Comparison of ENCODE assay signal across 1 cellular context in the genomic region with DNA sequence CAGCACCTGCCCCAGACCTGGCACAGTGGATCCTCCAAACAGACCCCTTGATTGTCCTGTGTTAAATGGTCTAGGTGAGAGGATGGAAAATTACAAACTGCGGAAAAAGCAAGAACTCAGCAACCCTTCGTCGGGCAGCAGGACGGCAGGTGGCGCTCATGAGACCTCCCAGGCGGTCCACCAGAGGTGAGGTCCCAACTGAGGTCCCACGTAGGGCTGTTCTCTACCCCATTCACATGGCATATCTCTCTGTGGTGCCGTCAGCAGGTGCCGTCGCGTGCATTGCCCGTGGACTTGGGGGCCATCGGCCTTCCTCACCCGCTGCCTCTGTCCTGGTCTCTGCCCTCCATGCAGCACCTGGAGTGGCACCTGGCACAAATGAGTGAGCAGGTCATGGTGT.
TF ChIP-seq lines count a peak whose summit lies in the region.

No MANE protein-coding gene starts in this region.

TF ChIP-seq in GM23338, 12 proteins besides CTCF, POLR2A, EP300 and RAD21 (continued from another document):
- TF ChIP-seq, protein P1, sequence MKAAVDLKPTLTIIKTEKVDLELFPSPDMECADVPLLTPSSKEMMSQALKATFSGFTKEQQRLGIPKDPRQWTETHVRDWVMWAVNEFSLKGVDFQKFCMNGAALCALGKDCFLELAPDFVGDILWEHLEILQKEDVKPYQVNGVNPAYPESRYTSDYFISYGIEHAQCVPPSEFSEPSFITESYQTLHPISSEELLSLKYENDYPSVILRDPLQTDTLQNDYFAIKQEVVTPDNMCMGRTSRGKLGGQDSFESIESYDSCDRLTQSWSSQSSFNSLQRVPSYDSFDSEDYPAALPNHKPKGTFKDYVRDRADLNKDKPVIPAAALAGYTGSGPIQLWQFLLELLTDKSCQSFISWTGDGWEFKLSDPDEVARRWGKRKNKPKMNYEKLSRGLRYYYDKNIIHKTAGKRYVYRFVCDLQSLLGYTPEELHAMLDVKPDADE (IDR thresholded peaks at IDR 0.05) = no peak
- TF ChIP-seq EZH2 (IDR thresholded peaks at IDR 0.05; ENCODE audit: low read depth, unreplicated experiment) (no peak), EZH2phosphoT487 (IDR thresholded peaks at IDR 0.05; ENCODE audit: unreplicated experiment) (no peak), ZNF114 (CRISPR knock-in tag; IDR thresholded peaks at IDR 0.05) (no peak), STAT1 (IDR thresholded peaks at IDR 0.05; ENCODE audit: unreplicated experiment) (no peak), POLR2AphosphoS5 (IDR thresholded peaks at IDR 0.05; ENCODE audit: low read depth) (no peak), ZNF331 (CRISPR knock-in tag; IDR thresholded peaks at IDR 0.05; ENCODE audit: low read depth) (no peak)
- TF ChIP-seq, protein P2, sequence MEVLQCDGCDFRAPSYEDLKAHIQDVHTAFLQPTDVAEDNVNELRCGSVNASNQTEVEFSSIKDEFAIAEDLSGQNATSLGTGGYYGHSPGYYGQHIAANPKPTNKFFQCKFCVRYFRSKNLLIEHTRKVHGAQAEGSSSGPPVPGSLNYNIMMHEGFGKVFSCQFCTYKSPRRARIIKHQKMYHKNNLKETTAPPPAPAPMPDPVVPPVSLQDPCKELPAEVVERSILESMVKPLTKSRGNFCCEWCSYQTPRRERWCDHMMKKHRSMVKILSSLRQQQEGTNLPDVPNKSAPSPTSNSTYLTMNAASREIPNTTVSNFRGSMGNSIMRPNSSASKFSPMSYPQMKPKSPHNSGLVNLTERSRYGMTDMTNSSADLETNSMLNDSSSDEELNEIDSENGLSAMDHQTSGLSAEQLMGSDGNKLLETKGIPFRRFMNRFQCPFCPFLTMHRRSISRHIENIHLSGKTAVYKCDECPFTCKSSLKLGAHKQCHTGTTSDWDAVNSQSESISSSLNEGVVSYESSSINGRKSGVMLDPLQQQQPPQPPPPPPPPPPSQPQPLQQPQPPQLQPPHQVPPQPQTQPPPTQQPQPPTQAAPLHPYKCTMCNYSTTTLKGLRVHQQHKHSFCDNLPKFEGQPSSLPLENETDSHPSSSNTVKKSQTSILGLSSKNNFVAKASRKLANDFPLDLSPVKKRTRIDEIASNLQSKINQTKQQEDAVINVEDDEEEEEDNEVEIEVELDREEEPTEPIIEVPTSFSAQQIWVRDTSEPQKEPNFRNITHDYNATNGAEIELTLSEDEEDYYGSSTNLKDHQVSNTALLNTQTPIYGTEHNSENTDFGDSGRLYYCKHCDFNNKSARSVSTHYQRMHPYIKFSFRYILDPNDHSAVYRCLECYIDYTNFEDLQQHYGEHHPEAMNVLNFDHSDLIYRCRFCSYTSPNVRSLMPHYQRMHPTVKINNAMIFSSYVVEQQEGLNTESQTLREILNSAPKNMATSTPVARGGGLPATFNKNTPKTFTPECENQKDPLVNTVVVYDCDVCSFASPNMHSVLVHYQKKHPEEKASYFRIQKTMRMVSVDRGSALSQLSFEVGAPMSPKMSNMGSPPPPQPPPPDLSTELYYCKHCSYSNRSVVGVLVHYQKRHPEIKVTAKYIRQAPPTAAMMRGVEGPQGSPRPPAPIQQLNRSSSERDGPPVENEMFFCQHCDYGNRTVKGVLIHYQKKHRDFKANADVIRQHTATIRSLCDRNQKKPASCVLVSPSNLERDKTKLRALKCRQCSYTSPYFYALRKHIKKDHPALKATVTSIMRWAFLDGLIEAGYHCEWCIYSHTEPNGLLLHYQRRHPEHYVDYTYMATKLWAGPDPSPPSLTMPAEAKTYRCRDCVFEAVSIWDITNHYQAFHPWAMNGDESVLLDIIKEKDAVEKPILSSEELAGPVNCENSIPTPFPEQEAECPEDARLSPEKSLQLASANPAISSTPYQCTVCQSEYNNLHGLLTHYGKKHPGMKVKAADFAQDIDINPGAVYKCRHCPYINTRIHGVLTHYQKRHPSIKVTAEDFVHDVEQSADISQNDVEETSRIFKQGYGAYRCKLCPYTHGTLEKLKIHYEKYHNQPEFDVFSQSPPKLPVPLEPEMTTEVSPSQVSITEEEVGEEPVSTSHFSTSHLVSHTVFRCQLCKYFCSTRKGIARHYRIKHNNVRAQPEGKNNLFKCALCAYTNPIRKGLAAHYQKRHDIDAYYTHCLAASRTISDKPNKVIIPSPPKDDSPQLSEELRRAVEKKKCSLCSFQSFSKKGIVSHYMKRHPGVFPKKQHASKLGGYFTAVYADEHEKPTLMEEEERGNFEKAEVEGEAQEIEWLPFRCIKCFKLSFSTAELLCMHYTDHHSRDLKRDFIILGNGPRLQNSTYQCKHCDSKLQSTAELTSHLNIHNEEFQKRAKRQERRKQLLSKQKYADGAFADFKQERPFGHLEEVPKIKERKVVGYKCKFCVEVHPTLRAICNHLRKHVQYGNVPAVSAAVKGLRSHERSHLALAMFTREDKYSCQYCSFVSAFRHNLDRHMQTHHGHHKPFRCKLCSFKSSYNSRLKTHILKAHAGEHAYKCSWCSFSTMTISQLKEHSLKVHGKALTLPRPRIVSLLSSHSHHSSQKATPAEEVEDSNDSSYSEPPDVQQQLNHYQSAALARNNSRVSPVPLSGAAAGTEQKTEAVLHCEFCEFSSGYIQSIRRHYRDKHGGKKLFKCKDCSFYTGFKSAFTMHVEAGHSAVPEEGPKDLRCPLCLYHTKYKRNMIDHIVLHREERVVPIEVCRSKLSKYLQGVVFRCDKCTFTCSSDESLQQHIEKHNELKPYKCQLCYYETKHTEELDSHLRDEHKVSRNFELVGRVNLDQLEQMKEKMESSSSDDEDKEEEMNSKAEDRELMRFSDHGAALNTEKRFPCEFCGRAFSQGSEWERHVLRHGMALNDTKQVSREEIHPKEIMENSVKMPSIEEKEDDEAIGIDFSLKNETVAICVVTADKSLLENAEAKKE (CRISPR knock-in tag; IDR thresholded peaks at IDR 0.05) = no peak
